In the genomic region with DNA sequence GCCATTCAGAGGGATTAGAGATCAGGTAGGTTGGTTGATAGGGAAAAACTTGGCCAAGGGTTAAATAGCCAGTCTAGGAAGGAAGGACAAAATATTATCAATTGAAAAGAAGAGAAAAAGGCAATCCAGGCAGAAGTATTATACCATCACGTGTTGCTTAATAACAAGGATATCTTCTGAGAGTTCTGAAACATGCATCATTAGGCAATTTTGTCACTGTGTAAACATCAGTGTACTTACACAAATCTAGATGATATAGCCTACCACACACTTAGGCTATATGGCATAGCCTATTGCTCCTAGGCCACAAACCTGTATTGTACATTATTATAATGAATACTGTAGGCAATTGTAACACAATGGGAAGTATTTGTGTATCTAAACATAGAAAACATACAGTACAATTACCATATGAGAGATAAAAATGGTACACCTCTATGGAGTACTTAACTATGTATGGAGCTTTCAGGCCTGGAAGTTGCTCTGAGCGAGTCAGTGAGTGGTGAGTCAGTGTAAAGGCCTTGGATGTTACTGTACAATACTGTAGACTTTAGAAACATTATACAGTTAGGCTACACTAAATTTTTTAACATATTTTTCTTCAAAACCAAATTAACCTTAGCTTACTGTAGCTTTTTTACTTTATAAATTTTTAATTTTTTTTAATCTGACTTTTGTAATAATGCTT, we compare ENCODE assay signal across 25 cellular contexts. TPM values are rescaled to one million over a fixed set of nuclear protein-coding genes. Genes with fewer than 3 reads are reported as not detected.
DNase-seq lines count a peak whose midpoint lies in the region; ATAC-seq, FAIRE-seq and TF ChIP-seq lines count a peak whose summit lies in the region.
"Had no signal": no experiment of that assay in that cellular context is flagged by ENCODE, and none has a peak within 500 bp of the region (broad histone marks: within the 10 kb centered on the region; RNA-seq: fewer than 3 reads in every experiment).

No MANE protein-coding gene starts in this region.

- no peaks in the 10 kb centered on the region for H3K4me1 ChIP-seq in foreskin keratinocyte
- no peaks in the 10 kb centered on the region for H3K4me1 ChIP-seq in pancreas
- H3K4me1 ChIP-seq: gastroesophageal sphincter, spleen, tibial nerve had no signal

- WGBS in pancreas, 2 donors = 87 to 96% methylated on average over 2 of the region's 2 CpGs

- intact Hi-C loops in pancreas (cut with DNase I) = loop anchor here in 1 of 3 donors (10.0 kb wide), 1 partner anchor 96 kb away; the partner anchor contains the start of gene B4GALT4

- peak; percentile 33 for DNase-seq in AG04449 (ENCODE audit: low read depth, low spot score)
- DNase-seq in HS-5 (ENCODE audit: low read depth) = peak; percentile 34
- DNase-seq in astrocyte of the hippocampus (ENCODE audit: low read depth, low spot score) = peak; percentile 7
- peak in 1 of 2 donors; percentile 58 for DNase-seq in foreskin keratinocyte
- DNase-seq in pancreas = no peak
- no peak for DNase-seq in activated naive CD4-positive, alpha-beta T cell treated with Interleukin-2 at 50 U/mL for 16 hours
- DNase-seq: activated CD8-positive, alpha-beta memory T cell treated with anti-CD3 and anti-CD28 coated beads for 24 hours; activated naive CD8-positive, alpha-beta T cell treated with anti-CD3 and anti-CD28 coated beads, Interleukin-2, amount 50 U/mL, for 24 hours; CD4-positive, alpha-beta memory T cell; cerebellar nuclear complex; DMS79 treated with DMSO at 0.1 percent for 48 hours; effector memory CD8-positive, alpha-beta T cell; naive thymus-derived CD4-positive, alpha-beta T cell; NCI-H526 treated with DMSO at 0.1 percent for 48 hours; spleen had no signal

- H3K36me3 ChIP-seq in pancreas = no peaks in the 10 kb centered on the region
- H3K36me3 ChIP-seq: gastroesophageal sphincter, spleen, tibial nerve had no signal

- ATAC-seq in foreskin keratinocyte (peak; percentile 94), pancreas (no peak), GM21723 (IDR thresholded peaks at IDR 0.05; ENCODE audit: unreplicated experiment) (no peak), HG03521 (IDR thresholded peaks at IDR 0.05; ENCODE audit: unreplicated experiment) (no peak)
- ATAC-seq: activated naive CD8-positive, alpha-beta T cell treated with anti-CD3 and anti-CD28 coated beads, Interleukin-2, amount 50 U/mL, for 24 hours; gastroesophageal sphincter; naive thymus-derived CD4-positive, alpha-beta T cell had no signal

- TF ChIP-seq CTCF in AG04449 (IDR thresholded peaks at IDR 0.05; ENCODE audit: insufficient read depth, low read length, missing control alignments) (no peak), foreskin keratinocyte (conservative IDR thresholded peaks at IDR 0.05) (no peak), pancreas (IDR thresholded peaks at IDR 0.05) (no peak)

- FAIRE-seq in pancreas (lab: Jason Lieb, UNC) = no peak
- FAIRE-seq: A204.1 had no signal

- no peak overlapping the region for H3K27ac ChIP-seq in foreskin keratinocyte
- H3K27ac ChIP-seq in pancreas = no peak overlapping the region
- H3K27ac ChIP-seq: gastroesophageal sphincter, spleen, tibial nerve had no signal

- CTCF ChIA-PET in AG04449 (lab: Yijun Ruan, JAX) = interaction anchor here (0.6 to 1.5 kb wide), 4 partner anchors 34 to 97 kb away, joined by 3 to 9 read pairs (median 3); partner anchors contain the start of gene B4GALT4

- no peaks in the 10 kb centered on the region for H3K9me3 ChIP-seq in pancreas

- POLR2A ChIA-PET in AG04449 (lab: Yijun Ruan, JAX) = interaction anchor here (0.7 kb wide), 1 partner anchor 92 kb away, joined by 3 read pairs; the partner anchor contains the start of gene B4GALT4

- H3K4me3 ChIP-seq in AG04449 (ENCODE audit: low read depth, low read length) (no peak overlapping the region), pancreas (no peak overlapping the region)
- H3K4me3 ChIP-seq: gastroesophageal sphincter, spleen, tibial nerve had no signal

- H3K27me3 ChIP-seq in foreskin keratinocyte (no peaks in the 10 kb centered on the region), pancreas (no peaks in the 10 kb centered on the region)
- H3K27me3 ChIP-seq: gastroesophageal sphincter, spleen, tibial nerve had no signal

RNA-seq across cellular contexts. Expression of gene TEX55, which starts 2.7 kb away (rescaled TPM):
- total RNA-seq in foreskin keratinocyte (not detected in 2 replicates), pancreas (not detected)
- polyA plus RNA-seq in foreskin keratinocyte (not detected in 2 replicates), pancreas (not detected)
- total RNA-seq: activated T-helper 1 cell treated with anti-CD3 and anti-CD28 coated beads, Interleukin-12 subunit alpha, Interleukin-12 subunit beta, Interleukin-2, Interleukin-4 antibody, amounts not matched to agents 30 ng/mL and 10 ng/mL and 1 ng/mL, durations not matched to agents 14 hours and 24 hours and 36 hours; CD4-positive, alpha-beta memory T cell; gastroesophageal sphincter; lung microvascular endothelial cell; naive thymus-derived CD4-positive, alpha-beta T cell; posterior vena cava; SK-MEL-5; spleen; tibial nerve had no signal
- polyA plus RNA-seq: CD4-positive, alpha-beta memory T cell; IgD-negative memory B cell; naive thymus-derived CD4-positive, alpha-beta T cell; spleen had no signal

RNA-seq across cellular contexts. Expression of gene UPK1B, which starts 24.8 kb away (rescaled TPM):
- total RNA-seq in foreskin keratinocyte (1.9 and 4.8 TPM in 2 replicates), pancreas (1 to 10 TPM; 1.7 to 6.6 (median 3.9) TPM)
- polyA plus RNA-seq in foreskin keratinocyte (2.3 and 5.5 TPM in 2 replicates), pancreas (1 to 10 TPM in 1 of 2 donors, under 1 TPM in 1; 0.91 to 3.7 TPM)
- total RNA-seq: activated T-helper 1 cell treated with anti-CD3 and anti-CD28 coated beads, Interleukin-12 subunit alpha, Interleukin-12 subunit beta, Interleukin-2, Interleukin-4 antibody, amounts not matched to agents 30 ng/mL and 10 ng/mL and 1 ng/mL, durations not matched to agents 14 hours and 24 hours and 36 hours; CD4-positive, alpha-beta memory T cell; lung microvascular endothelial cell; naive thymus-derived CD4-positive, alpha-beta T cell; posterior vena cava; SK-MEL-5; spleen; tibial nerve had no signal
- polyA plus RNA-seq: CD4-positive, alpha-beta memory T cell; IgD-negative memory B cell; spleen had no signal

Comparison
In these comparisons a context has a peak if more than half of its experiments do, and no peak if none do; other contexts are left out.
1. DNase-seq: peak in AG04449 (single experiment), HS-5 (single experiment) and astrocyte of the hippocampus (single experiment); none in pancreas (0 of 6) and activated naive CD4-positive, alpha-beta T cell treated with Interleukin-2 at 50 U/mL for 16 hours (single experiment).